Comparison of ENCODE assay signal across 18 cellular contexts in genomic region chr1:64921761-64922160, GRCh38. TPM values are rescaled to one million over a fixed set of nuclear protein-coding genes. Genes with fewer than 3 reads are reported as not detected.
DNase-seq lines count a peak whose midpoint lies in the region; ATAC-seq and TF ChIP-seq lines count a peak whose summit lies in the region.
"Had no signal": no experiment of that assay in that cellular context is flagged by ENCODE, and none has a peak within 500 bp of the region (broad histone marks: within the 10 kb centered on the region; RNA-seq: fewer than 3 reads in every experiment).

No MANE protein-coding gene starts in this region.

- no peak for DNase-seq in activated naive CD4-positive, alpha-beta T cell treated with anti-CD3 and anti-CD28 coated beads, Interleukin-2, amount 10 ng/mL, durations not matched to agents 7 days and 5 days
- DNase-seq in left colon = no peak
- DNase-seq in stimulated activated naive B cell treated with anti-CD40 and anti-IgM and Interleukin-4, amounts not matched to agents 10 μg/mL and 1 μg/mL and 100 μg/mL, for 72 hours = no peak
- DNase-seq in vagina (ENCODE audit: extremely low spot score in 2 of 2) = no peak
- no peak for DNase-seq in NCI-H2081 treated with DMSO at 0.1 percent for 48 hours (lab: John Stamatoyannopoulos, UW)
- DNase-seq in COLO668 (lab: John Stamatoyannopoulos, UW; ENCODE audit: unreplicated experiment) = no peak
- DNase-seq: activated CD8-positive, alpha-beta memory T cell treated with anti-CD3 and anti-CD28 coated beads, Interleukin-2, amount 50 U/mL, for 4 hours; AML-193; aorta; esophagus squamous epithelium; NCI-H1105 treated with DMSO at 0.1 percent for 48 hours; NCI-H2227 treated with DMSO at 0.1 percent for 48 hours; stomach had no signal

- no peaks in the 10 kb centered on the region for H3K9me3 Mint-ChIP-seq in activated naive CD4-positive, alpha-beta T cell treated with anti-CD3 and anti-CD28 coated beads, Interleukin-2, amount 50 U/mL, for 24 hours
- H3K9me3 Mint-ChIP-seq in activated naive CD4-positive, alpha-beta T cell treated with anti-CD3 and anti-CD28 coated beads, Interleukin-2, amount 10 ng/mL, durations not matched to agents 7 days and 5 days = no peaks in the 10 kb centered on the region
- no peaks in the 10 kb centered on the region for H3K9me3 Mint-ChIP-seq in activated naive CD8-positive, alpha-beta T cell (ENCODE audit: low read depth)
- no peaks in the 10 kb centered on the region for H3K9me3 Mint-ChIP-seq in stimulated activated naive B cell treated with anti-CD40 and anti-IgM and Interleukin-4, amounts not matched to agents 10 μg/mL and 1 μg/mL and 100 μg/mL, for 72 hours
- H3K9me3 Mint-ChIP-seq: IgD-negative memory B cell had no signal

- no peaks in the 10 kb centered on the region for H3K9me3 ChIP-seq in vagina
- H3K9me3 ChIP-seq: esophagus squamous epithelium, neutrophil, stomach had no signal

- peak overlapping the region; percentile 96 for H3K27ac Mint-ChIP-seq in activated naive CD4-positive, alpha-beta T cell treated with anti-CD3 and anti-CD28 coated beads, Interleukin-2, amount 50 U/mL, for 24 hours
- no peak overlapping the region for H3K27ac Mint-ChIP-seq in activated naive CD4-positive, alpha-beta T cell treated with anti-CD3 and anti-CD28 coated beads, Interleukin-2, amount 10 ng/mL, durations not matched to agents 7 days and 5 days
- peak overlapping the region; percentile 90 for H3K27ac Mint-ChIP-seq in activated naive CD8-positive, alpha-beta T cell
- H3K27ac Mint-ChIP-seq in stimulated activated naive B cell treated with anti-CD40 and anti-IgM and Interleukin-4, amounts not matched to agents 10 μg/mL and 1 μg/mL and 100 μg/mL, for 72 hours = peak overlapping the region; percentile 69

- no peak overlapping the region for H3K4me3 ChIP-seq in vagina
- H3K4me3 ChIP-seq: esophagus squamous epithelium, stomach had no signal

- no peaks in the 10 kb centered on the region for H3K36me3 ChIP-seq in vagina
- H3K36me3 ChIP-seq: esophagus squamous epithelium, stomach had no signal

- H3K4me1 Mint-ChIP-seq in activated naive CD4-positive, alpha-beta T cell treated with anti-CD3 and anti-CD28 coated beads, Interleukin-2, amount 50 U/mL, for 24 hours = peaks cover 98% of the 10 kb centered on the region
- H3K4me1 Mint-ChIP-seq in activated naive CD4-positive, alpha-beta T cell treated with anti-CD3 and anti-CD28 coated beads, Interleukin-2, amount 10 ng/mL, durations not matched to agents 7 days and 5 days = peaks cover 75% of the 10 kb centered on the region
- H3K4me1 Mint-ChIP-seq in activated naive CD8-positive, alpha-beta T cell (ENCODE audit: low read depth) = peaks cover 98% of the 10 kb centered on the region
- peaks cover 67 to 92% of the 10 kb centered on the region in 2 donors for H3K4me1 Mint-ChIP-seq in stimulated activated naive B cell treated with anti-CD40 and anti-IgM and Interleukin-4, amounts not matched to agents 10 μg/mL and 1 μg/mL and 100 μg/mL, for 72 hours

- no peak for TF ChIP-seq POLR2A in vagina (IDR thresholded peaks at IDR 0.05)

- peaks cover 71% of the 10 kb centered on the region for H3K4me1 ChIP-seq in vagina

- no peak for TF ChIP-seq CTCF in vagina (IDR thresholded peaks at IDR 0.05)

- peak overlapping the region; percentile 70 for H3K4me3 Mint-ChIP-seq in activated naive CD4-positive, alpha-beta T cell treated with anti-CD3 and anti-CD28 coated beads, Interleukin-2, amount 50 U/mL, for 24 hours
- H3K4me3 Mint-ChIP-seq in activated naive CD4-positive, alpha-beta T cell treated with anti-CD3 and anti-CD28 coated beads, Interleukin-2, amount 10 ng/mL, durations not matched to agents 7 days and 5 days = no peak overlapping the region
- H3K4me3 Mint-ChIP-seq in activated naive CD8-positive, alpha-beta T cell = peak overlapping the region; percentile 75
- H3K4me3 Mint-ChIP-seq in stimulated activated naive B cell treated with anti-CD40 and anti-IgM and Interleukin-4, amounts not matched to agents 10 μg/mL and 1 μg/mL and 100 μg/mL, for 72 hours = peak overlapping the region; percentile 23 to 41

- no peaks in the 10 kb centered on the region for H3K27me3 Mint-ChIP-seq in activated naive CD4-positive, alpha-beta T cell treated with anti-CD3 and anti-CD28 coated beads, Interleukin-2, amount 50 U/mL, for 24 hours
- no peaks in the 10 kb centered on the region for H3K27me3 Mint-ChIP-seq in activated naive CD4-positive, alpha-beta T cell treated with anti-CD3 and anti-CD28 coated beads, Interleukin-2, amount 10 ng/mL, durations not matched to agents 7 days and 5 days
- H3K27me3 Mint-ChIP-seq in activated naive CD8-positive, alpha-beta T cell = no peaks in the 10 kb centered on the region
- no peaks in the 10 kb centered on the region for H3K27me3 Mint-ChIP-seq in stimulated activated naive B cell treated with anti-CD40 and anti-IgM and Interleukin-4, amounts not matched to agents 10 μg/mL and 1 μg/mL and 100 μg/mL, for 72 hours
- H3K27me3 Mint-ChIP-seq: IgD-negative memory B cell had no signal

- ATAC-seq in left colon = peak; percentile 68
- ATAC-seq in stimulated activated naive B cell treated with anti-CD40 and anti-IgM and Interleukin-4, amounts not matched to agents 10 μg/mL and 1 μg/mL and 100 μg/mL, for 72 hours (replicated peaks) = peak in 1 of 2 donors; percentile 14

- intact Hi-C loops in left colon (cut with DNase I, micrococcal nuclease) (no loop called here), vagina (cut with DNase I) (no loop called here)

- H3K36me3 Mint-ChIP-seq in activated naive CD4-positive, alpha-beta T cell treated with anti-CD3 and anti-CD28 coated beads, Interleukin-2, amount 50 U/mL, for 24 hours = peaks cover 5% of the 10 kb centered on the region
- peaks cover 31% of the 10 kb centered on the region for H3K36me3 Mint-ChIP-seq in activated naive CD4-positive, alpha-beta T cell treated with anti-CD3 and anti-CD28 coated beads, Interleukin-2, amount 10 ng/mL, durations not matched to agents 7 days and 5 days
- no peaks in the 10 kb centered on the region for H3K36me3 Mint-ChIP-seq in activated naive CD8-positive, alpha-beta T cell
- peaks cover 3 to 8% of the 10 kb centered on the region in 2 donors for H3K36me3 Mint-ChIP-seq in stimulated activated naive B cell treated with anti-CD40 and anti-IgM and Interleukin-4, amounts not matched to agents 10 μg/mL and 1 μg/mL and 100 μg/mL, for 72 hours
- H3K36me3 Mint-ChIP-seq: IgD-negative memory B cell had no signal

- CTCF ChIA-PET in activated naive CD4-positive, alpha-beta T cell treated with anti-CD3 and anti-CD28 coated beads, Interleukin-2, amount 10 ng/mL, durations not matched to agents 7 days and 5 days (lab: Charles Lee) = interaction anchor here (1.1 to 1.2 kb wide), 2 partner anchors 12 to 17 kb away, joined by 3 read pairs; no protein-coding TSS in a partner anchor

- H3K27me3 ChIP-seq in vagina = no peaks in the 10 kb centered on the region
- H3K27me3 ChIP-seq: esophagus squamous epithelium, neutrophil, stomach had no signal

- H3K27ac ChIP-seq in vagina = no peak overlapping the region
- H3K27ac ChIP-seq: esophagus squamous epithelium, neutrophil, stomach, VCaP had no signal

RNA-seq across cellular contexts. Expression of gene JAK1, which starts 44.6 kb away (rescaled TPM):
- total RNA-seq in left colon (100 to 1,000 TPM in 1 of 2 donors, 10 to 100 TPM in 1; 84.3 to 117 TPM), vagina (93.3 TPM)
